24 cellular contexts compared by ENCODE assay signal in the genomic region with DNA sequence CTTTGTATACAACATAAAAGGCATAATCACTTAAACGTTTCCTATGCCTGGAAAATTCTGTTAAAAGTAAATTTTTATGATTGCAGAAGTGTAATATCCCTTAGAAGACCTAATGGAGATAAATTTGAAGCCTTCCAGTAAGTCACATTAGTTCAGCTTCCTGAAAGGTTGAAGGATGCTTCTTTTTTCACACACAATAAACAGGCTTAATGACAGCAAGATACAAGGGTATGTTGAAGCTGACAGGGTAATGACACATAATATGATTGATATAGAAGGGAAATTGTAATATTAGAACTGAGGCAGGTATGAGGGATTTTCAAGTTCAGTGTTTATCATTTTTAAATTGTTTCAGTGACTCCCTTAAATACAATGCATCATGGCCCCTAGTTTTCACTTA.
"Had no signal": no experiment of that assay in that cellular context is flagged by ENCODE, and none has a peak within 500 bp of the region (broad histone marks: within the 10 kb centered on the region; RNA-seq: fewer than 3 reads in every experiment).

No MANE protein-coding gene starts in this region.

- ATAC-seq: effector memory CD8-positive, alpha-beta T cell; esophagus mucosa; foreskin keratinocyte; gastrocnemius medialis; gastroesophageal sphincter; heart left ventricle; heart right ventricle had no signal

- H3K9me3 ChIP-seq: colonic mucosa, esophagus muscularis mucosa, esophagus squamous epithelium, gastrocnemius medialis, gastroesophageal sphincter had no signal

- H3K27me3 ChIP-seq: colonic mucosa, dorsolateral prefrontal cortex, esophagus muscularis mucosa, esophagus squamous epithelium, foreskin keratinocyte, gastrocnemius medialis, gastroesophageal sphincter, heart left ventricle, heart right ventricle had no signal

- DNase-seq: colonic mucosa; cortex of kidney; dermis blood vessel endothelial cell; dorsolateral prefrontal cortex; effector CD4-positive, alpha-beta T cell; effector CD8-positive, alpha-beta T cell; effector memory CD4-positive, alpha-beta T cell; effector memory CD8-positive, alpha-beta T cell; endodermal cell; erythroblast; esophagus squamous epithelium; foreskin fibroblast; foreskin keratinocyte; foreskin melanocyte; gastrocnemius medialis; glutamatergic neuron; head of caudate nucleus; heart left ventricle; heart right ventricle had no signal

- H3K27ac ChIP-seq: colonic mucosa, coronary artery, dorsolateral prefrontal cortex, epithelial cell of prostate, esophagus muscularis mucosa, esophagus squamous epithelium, foreskin keratinocyte, gastrocnemius medialis, gastroesophageal sphincter, heart left ventricle, heart right ventricle had no signal

- H3K4me3 ChIP-seq: colonic mucosa, coronary artery, dorsolateral prefrontal cortex, esophagus muscularis mucosa, esophagus squamous epithelium, gastrocnemius medialis, gastroesophageal sphincter, heart left ventricle, heart right ventricle had no signal

- H3K36me3 ChIP-seq: colonic mucosa, esophagus muscularis mucosa, esophagus squamous epithelium, gastrocnemius medialis, gastroesophageal sphincter, heart left ventricle, heart right ventricle had no signal
